1 cellular context compared by ENCODE assay signal in genomic region chr5:180086816-180087426, GRCh38.
TF ChIP-seq lines count a peak whose summit lies in the region.

No MANE protein-coding gene starts in this region.

TF ChIP-seq in GM23338, 12 proteins besides CTCF, POLR2A, EP300 and RAD21 (continued from another document):
- TF ChIP-seq, protein P1, sequence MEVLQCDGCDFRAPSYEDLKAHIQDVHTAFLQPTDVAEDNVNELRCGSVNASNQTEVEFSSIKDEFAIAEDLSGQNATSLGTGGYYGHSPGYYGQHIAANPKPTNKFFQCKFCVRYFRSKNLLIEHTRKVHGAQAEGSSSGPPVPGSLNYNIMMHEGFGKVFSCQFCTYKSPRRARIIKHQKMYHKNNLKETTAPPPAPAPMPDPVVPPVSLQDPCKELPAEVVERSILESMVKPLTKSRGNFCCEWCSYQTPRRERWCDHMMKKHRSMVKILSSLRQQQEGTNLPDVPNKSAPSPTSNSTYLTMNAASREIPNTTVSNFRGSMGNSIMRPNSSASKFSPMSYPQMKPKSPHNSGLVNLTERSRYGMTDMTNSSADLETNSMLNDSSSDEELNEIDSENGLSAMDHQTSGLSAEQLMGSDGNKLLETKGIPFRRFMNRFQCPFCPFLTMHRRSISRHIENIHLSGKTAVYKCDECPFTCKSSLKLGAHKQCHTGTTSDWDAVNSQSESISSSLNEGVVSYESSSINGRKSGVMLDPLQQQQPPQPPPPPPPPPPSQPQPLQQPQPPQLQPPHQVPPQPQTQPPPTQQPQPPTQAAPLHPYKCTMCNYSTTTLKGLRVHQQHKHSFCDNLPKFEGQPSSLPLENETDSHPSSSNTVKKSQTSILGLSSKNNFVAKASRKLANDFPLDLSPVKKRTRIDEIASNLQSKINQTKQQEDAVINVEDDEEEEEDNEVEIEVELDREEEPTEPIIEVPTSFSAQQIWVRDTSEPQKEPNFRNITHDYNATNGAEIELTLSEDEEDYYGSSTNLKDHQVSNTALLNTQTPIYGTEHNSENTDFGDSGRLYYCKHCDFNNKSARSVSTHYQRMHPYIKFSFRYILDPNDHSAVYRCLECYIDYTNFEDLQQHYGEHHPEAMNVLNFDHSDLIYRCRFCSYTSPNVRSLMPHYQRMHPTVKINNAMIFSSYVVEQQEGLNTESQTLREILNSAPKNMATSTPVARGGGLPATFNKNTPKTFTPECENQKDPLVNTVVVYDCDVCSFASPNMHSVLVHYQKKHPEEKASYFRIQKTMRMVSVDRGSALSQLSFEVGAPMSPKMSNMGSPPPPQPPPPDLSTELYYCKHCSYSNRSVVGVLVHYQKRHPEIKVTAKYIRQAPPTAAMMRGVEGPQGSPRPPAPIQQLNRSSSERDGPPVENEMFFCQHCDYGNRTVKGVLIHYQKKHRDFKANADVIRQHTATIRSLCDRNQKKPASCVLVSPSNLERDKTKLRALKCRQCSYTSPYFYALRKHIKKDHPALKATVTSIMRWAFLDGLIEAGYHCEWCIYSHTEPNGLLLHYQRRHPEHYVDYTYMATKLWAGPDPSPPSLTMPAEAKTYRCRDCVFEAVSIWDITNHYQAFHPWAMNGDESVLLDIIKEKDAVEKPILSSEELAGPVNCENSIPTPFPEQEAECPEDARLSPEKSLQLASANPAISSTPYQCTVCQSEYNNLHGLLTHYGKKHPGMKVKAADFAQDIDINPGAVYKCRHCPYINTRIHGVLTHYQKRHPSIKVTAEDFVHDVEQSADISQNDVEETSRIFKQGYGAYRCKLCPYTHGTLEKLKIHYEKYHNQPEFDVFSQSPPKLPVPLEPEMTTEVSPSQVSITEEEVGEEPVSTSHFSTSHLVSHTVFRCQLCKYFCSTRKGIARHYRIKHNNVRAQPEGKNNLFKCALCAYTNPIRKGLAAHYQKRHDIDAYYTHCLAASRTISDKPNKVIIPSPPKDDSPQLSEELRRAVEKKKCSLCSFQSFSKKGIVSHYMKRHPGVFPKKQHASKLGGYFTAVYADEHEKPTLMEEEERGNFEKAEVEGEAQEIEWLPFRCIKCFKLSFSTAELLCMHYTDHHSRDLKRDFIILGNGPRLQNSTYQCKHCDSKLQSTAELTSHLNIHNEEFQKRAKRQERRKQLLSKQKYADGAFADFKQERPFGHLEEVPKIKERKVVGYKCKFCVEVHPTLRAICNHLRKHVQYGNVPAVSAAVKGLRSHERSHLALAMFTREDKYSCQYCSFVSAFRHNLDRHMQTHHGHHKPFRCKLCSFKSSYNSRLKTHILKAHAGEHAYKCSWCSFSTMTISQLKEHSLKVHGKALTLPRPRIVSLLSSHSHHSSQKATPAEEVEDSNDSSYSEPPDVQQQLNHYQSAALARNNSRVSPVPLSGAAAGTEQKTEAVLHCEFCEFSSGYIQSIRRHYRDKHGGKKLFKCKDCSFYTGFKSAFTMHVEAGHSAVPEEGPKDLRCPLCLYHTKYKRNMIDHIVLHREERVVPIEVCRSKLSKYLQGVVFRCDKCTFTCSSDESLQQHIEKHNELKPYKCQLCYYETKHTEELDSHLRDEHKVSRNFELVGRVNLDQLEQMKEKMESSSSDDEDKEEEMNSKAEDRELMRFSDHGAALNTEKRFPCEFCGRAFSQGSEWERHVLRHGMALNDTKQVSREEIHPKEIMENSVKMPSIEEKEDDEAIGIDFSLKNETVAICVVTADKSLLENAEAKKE (CRISPR knock-in tag; IDR thresholded peaks at IDR 0.05): no peak
- TF ChIP-seq REST (IDR thresholded peaks at IDR 0.05; ENCODE audit: unreplicated experiment) (no peak), NANOG (IDR thresholded peaks at IDR 0.05; ENCODE audit: borderline replicate concordance) (no peak), STAT1 (IDR thresholded peaks at IDR 0.05; ENCODE audit: unreplicated experiment) (no peak)
